ENCODE assay signal across 1 cellular context in genomic region chr19:47430041-47430802, GRCh38.
A peak's percentile ranks its signal among the peaks of the same experiment; 100 is the strongest.
TF ChIP-seq lines count a peak whose summit lies in the region.

No MANE protein-coding gene starts in this region.

TF ChIP-seq in WTC11, 78 proteins besides CTCF, POLR2A, EP300 and RAD21 (continued from another document):
- TF ChIP-seq ATF2 (CRISPR knock-in tag; IDR thresholded peaks at IDR 0.05; ENCODE audit: borderline replicate concordance, low read depth) (no peak), ARID4B (CRISPR knock-in tag; IDR thresholded peaks at IDR 0.05; ENCODE audit: borderline replicate concordance) (peak; percentile 49; the same call in 1 of the 2 replicates), NR1H2 (CRISPR knock-in tag; IDR thresholded peaks at IDR 0.05) (no peak), ZNF396 (CRISPR knock-in tag; IDR thresholded peaks at IDR 0.05; ENCODE audit: borderline replicate concordance) (no peak), ZNF121 (CRISPR knock-in tag; IDR thresholded peaks at IDR 0.05) (no peak; the same call in 1 of the 2 replicates), USF2 (CRISPR knock-in tag; IDR thresholded peaks at IDR 0.05) (peak; percentile 80), MYBL2 (CRISPR knock-in tag; IDR thresholded peaks at IDR 0.05) (peak; percentile 87), FOXP4 (CRISPR knock-in tag; IDR thresholded peaks at IDR 0.05) (peak; percentile 95), ATF1 (CRISPR knock-in tag; IDR thresholded peaks at IDR 0.05) (peak; percentile 70; the same call in 1 of the 2 replicates), AFF4 (CRISPR knock-in tag; IDR thresholded peaks at IDR 0.05; ENCODE audit: borderline replicate concordance) (no peak), CREB1 (CRISPR knock-in tag; IDR thresholded peaks at IDR 0.05) (peak; percentile 67; the same call in 1 of the 2 replicates), ZNF512 (CRISPR knock-in tag; IDR thresholded peaks at IDR 0.05; ENCODE audit: borderline replicate concordance) (no peak), PRRX2 (CRISPR knock-in tag; IDR thresholded peaks at IDR 0.05) (no peak), ZNF425 (CRISPR knock-in tag; conservative IDR thresholded peaks at IDR 0.05) (no peak), SOX15 (CRISPR knock-in tag; IDR thresholded peaks at IDR 0.05) (no peak), NFE2L1 (CRISPR knock-in tag; IDR thresholded peaks at IDR 0.05) (peak; percentile 93), ELF4 (CRISPR knock-in tag; IDR thresholded peaks at IDR 0.05; ENCODE audit: low read depth) (no peak), NFYB (CRISPR knock-in tag; conservative IDR thresholded peaks at IDR 0.05; ENCODE audit: low read depth) (no peak; the same call in 1 of the 2 replicates), ZBTB21 (CRISPR knock-in tag; IDR thresholded peaks at IDR 0.05; ENCODE audit: borderline replicate concordance) (peak; percentile 82), KAT7 (CRISPR knock-in tag; IDR thresholded peaks at IDR 0.05; ENCODE audit: borderline replicate concordance) (peak; percentile 99)
- TF ChIP-seq, protein P1, sequence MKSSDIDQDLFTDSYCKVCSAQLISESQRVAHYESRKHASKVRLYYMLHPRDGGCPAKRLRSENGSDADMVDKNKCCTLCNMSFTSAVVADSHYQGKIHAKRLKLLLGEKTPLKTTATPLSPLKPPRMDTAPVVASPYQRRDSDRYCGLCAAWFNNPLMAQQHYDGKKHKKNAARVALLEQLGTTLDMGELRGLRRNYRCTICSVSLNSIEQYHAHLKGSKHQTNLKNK (CRISPR knock-in tag; IDR thresholded peaks at IDR 0.05): no peak
- TF ChIP-seq, protein P2, sequence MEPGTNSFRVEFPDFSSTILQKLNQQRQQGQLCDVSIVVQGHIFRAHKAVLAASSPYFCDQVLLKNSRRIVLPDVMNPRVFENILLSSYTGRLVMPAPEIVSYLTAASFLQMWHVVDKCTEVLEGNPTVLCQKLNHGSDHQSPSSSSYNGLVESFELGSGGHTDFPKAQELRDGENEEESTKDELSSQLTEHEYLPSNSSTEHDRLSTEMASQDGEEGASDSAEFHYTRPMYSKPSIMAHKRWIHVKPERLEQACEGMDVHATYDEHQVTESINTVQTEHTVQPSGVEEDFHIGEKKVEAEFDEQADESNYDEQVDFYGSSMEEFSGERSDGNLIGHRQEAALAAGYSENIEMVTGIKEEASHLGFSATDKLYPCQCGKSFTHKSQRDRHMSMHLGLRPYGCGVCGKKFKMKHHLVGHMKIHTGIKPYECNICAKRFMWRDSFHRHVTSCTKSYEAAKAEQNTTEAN (CRISPR knock-in tag; IDR thresholded peaks at IDR 0.05): peak; percentile 89
- TF ChIP-seq, protein P3, sequence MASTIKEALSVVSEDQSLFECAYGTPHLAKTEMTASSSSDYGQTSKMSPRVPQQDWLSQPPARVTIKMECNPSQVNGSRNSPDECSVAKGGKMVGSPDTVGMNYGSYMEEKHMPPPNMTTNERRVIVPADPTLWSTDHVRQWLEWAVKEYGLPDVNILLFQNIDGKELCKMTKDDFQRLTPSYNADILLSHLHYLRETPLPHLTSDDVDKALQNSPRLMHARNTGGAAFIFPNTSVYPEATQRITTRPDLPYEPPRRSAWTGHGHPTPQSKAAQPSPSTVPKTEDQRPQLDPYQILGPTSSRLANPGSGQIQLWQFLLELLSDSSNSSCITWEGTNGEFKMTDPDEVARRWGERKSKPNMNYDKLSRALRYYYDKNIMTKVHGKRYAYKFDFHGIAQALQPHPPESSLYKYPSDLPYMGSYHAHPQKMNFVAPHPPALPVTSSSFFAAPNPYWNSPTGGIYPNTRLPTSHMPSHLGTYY (CRISPR knock-in tag; IDR thresholded peaks at IDR 0.05): no peak
- TF ChIP-seq, protein P4, sequence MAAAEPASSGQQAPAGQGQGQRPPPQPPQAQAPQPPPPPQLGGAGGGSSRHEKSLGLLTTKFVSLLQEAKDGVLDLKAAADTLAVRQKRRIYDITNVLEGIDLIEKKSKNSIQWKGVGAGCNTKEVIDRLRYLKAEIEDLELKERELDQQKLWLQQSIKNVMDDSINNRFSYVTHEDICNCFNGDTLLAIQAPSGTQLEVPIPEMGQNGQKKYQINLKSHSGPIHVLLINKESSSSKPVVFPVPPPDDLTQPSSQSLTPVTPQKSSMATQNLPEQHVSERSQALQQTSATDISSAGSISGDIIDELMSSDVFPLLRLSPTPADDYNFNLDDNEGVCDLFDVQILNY (CRISPR knock-in tag; IDR thresholded peaks at IDR 0.05): peak; percentile 72; the same call in 1 of the 2 replicates
- TF ChIP-seq, protein P5, sequence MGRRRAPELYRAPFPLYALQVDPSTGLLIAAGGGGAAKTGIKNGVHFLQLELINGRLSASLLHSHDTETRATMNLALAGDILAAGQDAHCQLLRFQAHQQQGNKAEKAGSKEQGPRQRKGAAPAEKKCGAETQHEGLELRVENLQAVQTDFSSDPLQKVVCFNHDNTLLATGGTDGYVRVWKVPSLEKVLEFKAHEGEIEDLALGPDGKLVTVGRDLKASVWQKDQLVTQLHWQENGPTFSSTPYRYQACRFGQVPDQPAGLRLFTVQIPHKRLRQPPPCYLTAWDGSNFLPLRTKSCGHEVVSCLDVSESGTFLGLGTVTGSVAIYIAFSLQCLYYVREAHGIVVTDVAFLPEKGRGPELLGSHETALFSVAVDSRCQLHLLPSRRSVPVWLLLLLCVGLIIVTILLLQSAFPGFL (CRISPR knock-in tag; IDR thresholded peaks at IDR 0.05; ENCODE audit: borderline replicate concordance): no peak
